Comparison of ENCODE assay signal across 1 cellular context in the genomic region with DNA sequence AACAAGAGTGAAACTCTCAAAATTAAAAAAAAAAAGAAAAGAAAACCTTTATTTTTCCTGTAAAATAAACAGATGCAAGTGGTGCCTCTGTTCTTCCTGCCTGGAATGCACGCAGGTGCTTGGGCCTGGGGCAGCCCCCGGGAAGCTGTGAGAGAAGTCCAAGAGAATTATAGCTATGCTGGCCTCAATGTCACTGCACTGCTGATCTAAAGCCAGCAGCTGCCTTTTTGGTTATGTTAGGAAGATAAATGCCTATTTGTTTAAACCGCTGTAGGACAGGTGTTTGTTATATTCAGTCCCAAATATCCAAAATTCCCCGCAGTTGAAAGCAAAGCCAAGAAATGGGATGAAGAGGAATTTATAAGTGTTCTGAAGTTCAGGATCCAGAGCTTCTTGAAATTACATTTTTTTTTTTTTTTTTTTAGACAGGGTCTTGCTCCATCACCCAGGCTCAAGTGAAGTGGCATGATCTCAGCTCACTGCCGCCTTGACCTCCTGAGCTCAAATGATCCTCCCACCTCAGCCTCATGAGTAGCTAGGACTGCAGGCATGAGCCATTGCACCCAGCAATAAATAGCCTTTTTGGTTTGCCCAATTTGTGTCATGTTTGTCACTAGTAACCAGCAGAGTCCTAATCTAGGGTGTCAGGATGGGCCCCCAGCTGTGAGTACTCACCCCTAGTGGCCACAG.
TF ChIP-seq lines count a peak whose summit lies in the region.

No MANE protein-coding gene starts in this region.

TF ChIP-seq in K562, 482 proteins besides CTCF, POLR2A, EP300 and RAD21:
- TF ChIP-seq, protein P1, sequence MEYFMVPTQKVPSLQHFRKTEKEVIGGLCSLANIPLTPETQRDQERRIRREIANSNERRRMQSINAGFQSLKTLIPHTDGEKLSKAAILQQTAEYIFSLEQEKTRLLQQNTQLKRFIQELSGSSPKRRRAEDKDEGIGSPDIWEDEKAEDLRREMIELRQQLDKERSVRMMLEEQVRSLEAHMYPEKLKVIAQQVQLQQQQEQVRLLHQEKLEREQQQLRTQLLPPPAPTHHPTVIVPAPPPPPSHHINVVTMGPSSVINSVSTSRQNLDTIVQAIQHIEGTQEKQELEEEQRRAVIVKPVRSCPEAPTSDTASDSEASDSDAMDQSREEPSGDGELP (CRISPR knock-in tag; IDR thresholded peaks at IDR 0.05; ENCODE audit: borderline replicate concordance), result 0 out of 2 replicates have a peak, but pooled peaks have one; percentile 44
- TF ChIP-seq ZBTB7A (IDR thresholded peaks at IDR 0.05; ENCODE audit: borderline replicate concordance, control insufficient read depth, low read depth, low read length), result no peak
